15 cellular contexts compared by ENCODE assay signal in genomic region chr22:28783786-28784671, GRCh38. TPM values are rescaled to one million over a fixed set of nuclear protein-coding genes. Genes with fewer than 3 reads are reported as not detected.
DNase-seq lines count a peak whose midpoint lies in the region; ATAC-seq and FAIRE-seq lines count a peak whose summit lies in the region.
"Had no signal": no experiment of that assay in that cellular context is flagged by ENCODE, and none has a peak within 500 bp of the region (broad histone marks: within the 10 kb centered on the region; RNA-seq: fewer than 3 reads in every experiment).

No MANE protein-coding gene starts in this region.

- H3K27me3 ChIP-seq in small intestine (ENCODE audit: control insufficient read depth in 2 of 2, insufficient read depth in 2 of 2, low read length in 2 of 2) (no peaks in the 10 kb centered on the region), aorta (ENCODE audit: control insufficient read depth in 1 of 2, insufficient read depth in 2 of 2, low read length in 1 of 2) (no peaks in the 10 kb centered on the region)
- H3K27me3 ChIP-seq: heart left ventricle had no signal

- FAIRE-seq in GM18507 (lab: Jason Lieb, UNC) (peak; percentile 18), small intestine (lab: Jason Lieb, UNC) (no peak)
- FAIRE-seq: GM19239 had no signal

- peaks cover 10 to 21% of the 10 kb centered on the region in 2 donors for H3K36me3 ChIP-seq in small intestine (ENCODE audit: control insufficient read depth in 2 of 2, insufficient read depth in 2 of 2, low read length in 2 of 2)
- H3K36me3 ChIP-seq in aorta (ENCODE audit: control insufficient read depth in 1 of 2, insufficient read depth in 2 of 2, low read length in 1 of 2) = peaks cover 8 to 16% of the 10 kb centered on the region in 2 donors

- H3K27ac ChIP-seq in small intestine (ENCODE audit: low read depth in 1 of 2, low read length in 1 of 2) (peak overlapping the region; percentile 14 to 82), aorta (ENCODE audit: low read depth in 1 of 2, low read length in 2 of 2) (no peak overlapping the region)

- ATAC-seq in HG02938 (IDR thresholded peaks at IDR 0.05; ENCODE audit: unreplicated experiment) = no peak
- no peak for ATAC-seq in aorta (ENCODE audit: low FRiP score)
- no peak for ATAC-seq in HG03097 (IDR thresholded peaks at IDR 0.05; ENCODE audit: low FRiP score, unreplicated experiment)
- ATAC-seq: activated CD4-positive, CD25-positive, alpha-beta regulatory T cell treated with anti-CD3 and anti-CD28 coated beads, Interleukin-2, amount 50 U/mL, for 24 hours; heart left ventricle had no signal

- no peak overlapping the region for H3K4me3 ChIP-seq in small intestine (ENCODE audit: low read depth in 1 of 2, low read length in 2 of 2)
- no peak overlapping the region for H3K4me3 ChIP-seq in aorta (ENCODE audit: low read length in 2 of 2)
- H3K4me3 ChIP-seq: heart left ventricle had no signal

- intact Hi-C loops in aorta (cut with DNase I) = no loop called here

- WGBS in small intestine, 3 donors = 26 to 51% (median 33%) methylated on average over 4 of the region's 4 CpGs
- 70 to 80% methylated on average over 4 of the region's 4 CpGs for WGBS in aorta, 2 donors

- no peak for DNase-seq in GM18507 (ENCODE audit: extremely low spot score, insufficient read length, low read depth)
- peak; percentile 76 for DNase-seq in NCI-H510A treated with DMSO at 0.1 percent for 48 hours (lab: John Stamatoyannopoulos, UW)
- DNase-seq in left kidney (ENCODE audit: low read depth, low spot score) = peak; percentile 52
- DNase-seq in small intestine = peak; percentile 35
- no peak for DNase-seq in aorta
- DNase-seq: effector memory CD4-positive, alpha-beta T cell; heart left ventricle; NCI-H1105 treated with DMSO at 0.1 percent for 48 hours; NK-92 treated with Interleukin-12 subunit alpha and Interleukin-12 subunit beta, amount 100 ng/mL, for 24 hours; retina; substantia nigra had no signal

- H3K4me1 ChIP-seq in small intestine (ENCODE audit: control insufficient read depth in 2 of 2, insufficient read depth in 1 of 2, low read depth in 1 of 2, low read length in 1 of 2) (peaks cover 0 to 10% of the 10 kb centered on the region in 2 donors), aorta (ENCODE audit: control insufficient read depth in 1 of 2, insufficient read depth in 2 of 2, low read length in 2 of 2) (no peaks in the 10 kb centered on the region)

- H3K9me3 ChIP-seq in small intestine (ENCODE audit: control insufficient read depth, low read depth) = no peaks in the 10 kb centered on the region
- no peaks in the 10 kb centered on the region for H3K9me3 ChIP-seq in aorta (ENCODE audit: control insufficient read depth, low read length)
- H3K9me3 ChIP-seq: heart left ventricle had no signal

RNA-seq across cellular contexts. Expression of gene CCDC117, which starts 11.5 kb away (rescaled TPM):
- 10 to 100 TPM in 1 of 3 donors, 1 to 10 TPM in 2; 7.8 to 10.3 (median 8.5) TPM for polyA plus RNA-seq in small intestine
- 10 to 100 TPM; 20.3 to 26.9 TPM for total RNA-seq in aorta
- 1 to 10 TPM; 6.7 to 9.6 TPM for polyA plus RNA-seq in aorta

RNA-seq across cellular contexts. Expression of gene XBP1, which starts 16.3 kb away (rescaled TPM):
- polyA plus RNA-seq in small intestine (100 to 1,000 TPM in 2 of 3 donors, 10 to 100 TPM in 1; 60.2 to 232 (median 113) TPM), aorta (10 to 100 TPM; 49.3 to 73.5 TPM)
- 100 to 1,000 TPM; 118 to 143 TPM for total RNA-seq in aorta

RNA-seq across cellular contexts. Expression of gene HSCB, which starts 42.2 kb away (rescaled TPM):
- polyA plus RNA-seq in small intestine (10 to 100 TPM; 19.2 to 21.2 (median 19.5) TPM), aorta (10 to 100 TPM; 17.9 to 23.6 TPM)
- total RNA-seq in aorta = 10 to 100 TPM; 10.3 to 12.0 TPM

RNA-seq across cellular contexts. Expression of gene CHEK2, which starts 42.4 kb away (rescaled TPM):
- polyA plus RNA-seq in small intestine = 10 to 100 TPM in 1 of 3 donors, 1 to 10 TPM in 2; 6.5 to 21.5 (median 8.5) TPM
- total RNA-seq in aorta = 10 to 100 TPM in 1 of 2 donors, 1 to 10 TPM in 1; 6.7 to 15.3 TPM
- 1 to 10 TPM; 5.3 to 5.9 TPM for polyA plus RNA-seq in aorta

Comparison
In these comparisons a context has a peak if more than half of its experiments do, and no peak if none do; other contexts are left out.
1. DNase-seq: peak in NCI-H510A treated with DMSO at 0.1 percent for 48 hours (single experiment), left kidney (single experiment) and small intestine (single experiment); none in GM18507 (single experiment) and aorta (0 of 2).
2. H3K27ac ChIP-seq: peak in small intestine (2 of 2); none in aorta (0 of 2).